In the genomic region with DNA sequence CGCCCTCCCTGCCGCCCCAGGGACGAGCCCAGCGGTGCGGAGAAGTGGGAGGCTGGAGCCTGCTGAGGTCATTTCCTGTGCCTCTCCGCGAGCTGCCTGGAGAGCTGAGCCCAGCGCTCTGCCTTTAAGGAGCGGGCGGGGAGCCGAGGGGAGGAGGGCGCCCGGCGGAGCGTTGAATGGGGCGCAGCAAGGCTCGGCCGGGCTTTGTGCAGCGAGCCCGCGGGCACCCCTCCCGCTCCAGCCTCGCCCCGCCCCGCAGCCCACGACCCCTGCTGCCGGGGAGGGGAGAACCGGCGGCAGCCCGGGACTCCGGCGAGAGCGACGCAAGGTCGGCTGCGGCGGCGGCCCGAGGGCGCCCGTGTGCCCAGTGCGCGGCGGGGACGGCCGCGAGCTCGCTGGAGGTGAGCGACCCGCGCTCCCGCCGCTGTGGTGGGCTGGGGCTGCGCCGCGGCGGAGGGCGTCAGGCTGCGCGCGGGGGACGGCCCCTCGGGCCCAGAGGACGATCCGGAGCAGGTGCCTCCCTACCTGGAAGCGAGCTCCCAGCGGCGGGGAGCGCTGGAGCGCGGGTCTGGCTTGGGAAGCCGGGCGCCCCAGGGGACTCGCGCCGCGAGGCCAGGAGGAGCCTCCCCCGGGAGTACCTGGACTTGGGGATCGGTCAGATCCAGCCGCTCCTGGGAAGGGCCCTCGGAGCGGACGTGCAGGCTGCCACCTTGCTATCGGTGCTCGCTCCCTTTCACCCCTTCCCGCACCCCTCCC, we compare ENCODE assay signal across 8 cellular contexts. TPM values are rescaled to one million over a fixed set of nuclear protein-coding genes. Genes with fewer than 3 reads are reported as not detected.
DNase-seq lines count a peak whose midpoint lies in the region; ATAC-seq lines count a peak whose summit lies in the region.

TSS of gene PLEKHH1 (plus strand) at position 293 of the 756 bp plus-strand sequence. CDS start 8,578 bp downstream, outside the sequence.

- ATAC-seq in HG02885 (IDR thresholded peaks at IDR 0.05; ENCODE audit: poor library complexity, unreplicated experiment), result peak; percentile 84

- peak; percentile 84 for DNase-seq in EL
- peak; percentile 80 for DNase-seq in NCI-H460 (ENCODE audit: extremely low read depth, low read depth)
- DNase-seq in activated CD8-positive, alpha-beta memory T cell treated with anti-CD3 and anti-CD28 coated beads, Interleukin-2, amount 50 U/mL, for 24 hours (ENCODE audit: extremely low read depth), result peak; percentile 14
- peak; percentile 66 for DNase-seq in epidermal melanocyte (ENCODE audit: insufficient read length, low spot score)
- peak; percentile 93 for DNase-seq in mesenteric fat pad (ENCODE audit: low spot score)
- DNase-seq in stimulated activated CD8-positive, alpha-beta memory T cell treated with anti-CD3 and anti-CD28 coated beads, Interleukin-7, amount 100 ng/mL, for 24 hours (ENCODE audit: low read depth), result peak; percentile 38
- no peak for DNase-seq in GF-D8 (lab: John Stamatoyannopoulos, UW)

RNA-seq across cellular contexts. Expression of gene PLEKHH1, which starts in this region (rescaled TPM):
- 9.3 and 12.5 TPM in 2 replicates for total RNA-seq in NCI-H460 (2014; rRNA removed; shearing (Covaris generic))
- polyA plus RNA-seq in NCI-H460 (2014; cell fraction: nucleus; rRNA removed), result 29.9 and 33.3 TPM in 2 replicates
- 6.8 TPM for total RNA-seq in mesenteric fat pad
